Comparison of ENCODE assay signal across 8 cellular contexts in the genomic region with DNA sequence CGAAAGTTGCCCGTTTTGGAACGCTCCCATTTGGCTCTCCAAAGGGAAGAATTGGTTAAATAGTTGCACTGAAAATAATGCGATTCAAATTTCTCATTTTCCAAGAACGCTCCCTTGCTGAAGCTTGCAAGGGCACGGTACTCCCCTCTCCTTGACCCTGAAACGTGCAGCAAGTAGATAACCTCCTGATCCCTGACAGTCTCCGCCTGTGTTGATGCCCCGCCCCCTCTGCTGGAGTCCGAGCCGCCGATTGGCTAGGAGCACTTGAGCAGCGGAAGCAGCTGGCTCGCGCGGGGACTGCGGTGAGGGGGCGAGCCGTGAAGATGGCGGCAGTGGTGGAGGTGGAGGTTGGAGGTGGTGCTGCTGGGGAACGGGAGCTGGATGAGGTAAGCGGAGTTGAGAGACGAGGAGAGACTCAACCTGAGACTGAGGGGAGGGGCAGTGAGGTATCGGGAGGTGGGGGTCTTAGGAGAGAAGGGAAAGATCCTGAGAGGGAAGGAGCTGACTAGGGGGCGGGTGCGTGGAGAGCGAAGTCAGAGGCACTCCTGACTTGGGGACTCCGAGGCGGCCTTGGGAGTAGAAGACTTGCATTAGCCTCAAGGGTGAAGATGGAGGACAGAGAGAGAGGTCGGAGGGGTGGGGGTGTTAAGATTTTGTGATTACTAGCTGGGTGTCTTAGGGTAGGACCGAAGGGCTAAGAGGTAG. TPM values are rescaled to one million over a fixed set of nuclear protein-coding genes. Genes with fewer than 3 reads are reported as not detected.
DNase-seq lines count a peak whose midpoint lies in the region; ATAC-seq and TF ChIP-seq lines count a peak whose summit lies in the region.

Gene RNF121, plus strand, starts transcription at position 308 of the 705 bp plus-strand sequence. Its CDS starts 16 bp downstream, at position 324.

- H3K27me3 ChIP-seq in GM06990 (replicated peaks; ENCODE audit: control insufficient read depth, insufficient read depth, low read length) = no peaks in the 10 kb centered on the region
- no peaks in the 10 kb centered on the region for H3K27me3 ChIP-seq in thyroid gland

- H3K4me3 ChIP-seq in GM06990 (replicated peaks; ENCODE audit: low read depth, low read length) = peak within 1 kb of the TSS; percentile 76
- peak within 1 kb of the TSS; percentile 60 to 91 (median 65) for H3K4me3 ChIP-seq in thyroid gland (replicated peaks in 1 of 3)

- WGBS in thyroid gland, 2 donors = 1% methylated on average over 30 to 31 of the region's 31 CpGs

- DNase-seq in GM06990 (ENCODE audit: extremely low read depth, insufficient read length) (peak; percentile 94), NCI-H1092 treated with DMSO at 0.1 percent for 48 hours (lab: John Stamatoyannopoulos, UW) (peak; percentile 99), SKM-1 (lab: John Stamatoyannopoulos, UW; ENCODE audit: unreplicated experiment) (peak; percentile 94), glutamatergic neuron (peak; percentile 99), osteocyte (ENCODE audit: extremely low spot score, unreplicated experiment) (peak; percentile 97), thyroid gland (peak; percentile 99)

- TF ChIP-seq POLR2A in thyroid gland (IDR thresholded peaks at IDR 0.05) = peak in 1 of 2 donors; percentile 68

- peak within 1 kb of the TSS; percentile 100 for H3K4me3 Mint-ChIP-seq in activated naive CD8-positive, alpha-beta T cell
- H3K4me3 Mint-ChIP-seq in glutamatergic neuron (ENCODE audit: unreplicated experiment) = peak within 1 kb of the TSS; percentile 99
- peak within 1 kb of the TSS; percentile 92 for H3K4me3 Mint-ChIP-seq in osteocyte (ENCODE audit: unreplicated experiment)

- intact Hi-C loops in thyroid gland (cut with DNase I) = no loop called here

- H3K36me3 Mint-ChIP-seq in activated naive CD8-positive, alpha-beta T cell = peaks cover 2% of the 10 kb centered on the region
- H3K36me3 Mint-ChIP-seq in glutamatergic neuron (ENCODE audit: unreplicated experiment) (no peaks in the 10 kb centered on the region), osteocyte (ENCODE audit: unreplicated experiment) (no peaks in the 10 kb centered on the region)

- no peaks in the 10 kb centered on the region for H3K27me3 Mint-ChIP-seq in activated naive CD8-positive, alpha-beta T cell
- H3K27me3 Mint-ChIP-seq in glutamatergic neuron (ENCODE audit: unreplicated experiment) (peaks cover 8% of the 10 kb centered on the region), osteocyte (ENCODE audit: unreplicated experiment) (no peaks in the 10 kb centered on the region)

- TF ChIP-seq CTCF in GM06990 (IDR thresholded peaks at IDR 0.05; ENCODE audit: insufficient read depth, low read length, poor library complexity, severe bottlenecking) (no peak), glutamatergic neuron (IDR thresholded peaks at IDR 0.05; ENCODE audit: partially characterized antibody, unreplicated experiment) (no peak), osteocyte (IDR thresholded peaks at IDR 0.05) (no peak), thyroid gland (IDR thresholded peaks at IDR 0.05) (no peak)

- no peaks in the 10 kb centered on the region for H3K9me3 ChIP-seq in thyroid gland

- peak; percentile 64 for ATAC-seq in HG02610 (IDR thresholded peaks at IDR 0.05; ENCODE audit: unreplicated experiment)

- peak within 1 kb of the TSS; percentile 62 to 90 (median 79) for H3K27ac ChIP-seq in thyroid gland

- H3K27ac Mint-ChIP-seq in activated naive CD8-positive, alpha-beta T cell = peak within 1 kb of the TSS; percentile 100
- H3K27ac Mint-ChIP-seq in glutamatergic neuron (ENCODE audit: unreplicated experiment) (peak within 1 kb of the TSS; percentile 93), osteocyte (ENCODE audit: unreplicated experiment) (peak within 1 kb of the TSS; percentile 99)

- H3K4me1 Mint-ChIP-seq in activated naive CD8-positive, alpha-beta T cell (ENCODE audit: low read depth) = peaks cover 55% of the 10 kb centered on the region
- peaks cover 16% of the 10 kb centered on the region for H3K4me1 Mint-ChIP-seq in glutamatergic neuron (ENCODE audit: low read depth, unreplicated experiment)
- H3K4me1 Mint-ChIP-seq in osteocyte (ENCODE audit: unreplicated experiment) = peaks cover 44% of the 10 kb centered on the region

- no peaks in the 10 kb centered on the region for H3K36me3 ChIP-seq in GM06990 (ENCODE audit: control insufficient read depth, insufficient read depth, low read length)
- H3K36me3 ChIP-seq in thyroid gland = no peaks in the 10 kb centered on the region

- peaks cover 29 to 30% of the 10 kb centered on the region in 2 donors for H3K4me1 ChIP-seq in thyroid gland

- no peaks in the 10 kb centered on the region for H3K9me3 Mint-ChIP-seq in activated naive CD8-positive, alpha-beta T cell (ENCODE audit: low read depth)
- H3K9me3 Mint-ChIP-seq in glutamatergic neuron (ENCODE audit: unreplicated experiment) (peaks cover 7% of the 10 kb centered on the region), osteocyte (ENCODE audit: unreplicated experiment) (no peaks in the 10 kb centered on the region)

RNA-seq across cellular contexts. Expression of gene RNF121, which starts in this region (rescaled TPM):
- total RNA-seq in glutamatergic neuron (ENCODE audit: unreplicated experiment) = 40.4 TPM
- 44.9 and 46.7 TPM in 2 replicates for total RNA-seq in osteocyte
- 10 to 100 TPM; 41.9 to 64.4 (median 54.7) TPM for total RNA-seq in thyroid gland

Comparison
In these comparisons a context has a peak if more than half of its experiments do, and no peak if none do; other contexts are left out.
1. Peak in every context shown above with its lines: DNase-seq, ATAC-seq, H3K4me3 ChIP-seq and H3K27ac ChIP-seq.